Comparison of ENCODE assay signal across 23 cellular contexts in the genomic region with DNA sequence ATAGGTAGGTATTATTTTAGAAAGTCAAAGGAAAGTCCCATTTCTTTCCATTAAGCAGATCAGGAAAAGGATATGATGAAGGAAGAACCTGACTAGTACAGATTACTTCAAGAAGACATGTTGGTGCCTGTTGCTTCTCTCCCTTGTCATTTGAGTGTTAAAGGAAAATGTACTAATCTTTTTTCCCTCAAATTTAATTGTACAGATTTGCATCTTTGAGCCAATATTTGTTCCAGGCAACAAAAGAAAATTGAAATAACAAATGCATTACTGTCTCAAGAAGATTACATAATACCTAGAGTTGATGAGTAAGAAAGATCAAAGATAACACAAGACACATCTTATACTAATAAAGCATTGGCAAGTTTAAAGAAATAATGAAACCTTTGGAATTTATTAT.
DNase-seq lines count a peak whose midpoint lies in the region; ATAC-seq, FAIRE-seq and TF ChIP-seq lines count a peak whose summit lies in the region.
"Had no signal": no experiment of that assay in that cellular context is flagged by ENCODE, and none has a peak within 500 bp of the region (broad histone marks: within the 10 kb centered on the region; RNA-seq: fewer than 3 reads in every experiment).

No MANE protein-coding gene starts in this region.

- no peak for TF ChIP-seq EP300 in SK-N-SH (IDR thresholded peaks at IDR 0.05; ENCODE audit: borderline replicate concordance in 1 of 2, low read depth in 1 of 2, low read length in 1 of 2)

- no peaks in the 10 kb centered on the region for H3K36me3 Mint-ChIP-seq in CD4-positive, alpha-beta T cell (ENCODE audit: low read depth)

- FAIRE-seq in bronchial epithelial cell (lab: Jason Lieb, UNC) = no peak
- FAIRE-seq: GM12878, GM19239, H1, HepG2 had no signal

- H3K4me3 Mint-ChIP-seq in CD4-positive, alpha-beta T cell = no peak overlapping the region
- H3K4me3 Mint-ChIP-seq: B cell had no signal

- no peak overlapping the region for H3K9ac ChIP-seq in SK-N-SH

- H3K27me3 ChIP-seq in SK-N-SH (ENCODE audit: insufficient read depth) = no peaks in the 10 kb centered on the region
- H3K27me3 ChIP-seq in bronchial epithelial cell (ENCODE audit: control insufficient read depth, insufficient read depth, low read length) = no peaks in the 10 kb centered on the region
- H3K27me3 ChIP-seq in right atrium auricular region = no peaks in the 10 kb centered on the region
- no peaks in the 10 kb centered on the region for H3K27me3 ChIP-seq in CD4-positive, alpha-beta T cell (ENCODE audit: control insufficient read depth, insufficient read depth, low read length)
- H3K27me3 ChIP-seq: SJCRH30 had no signal

- H3K4me2 ChIP-seq in SK-N-SH = no peak overlapping the region
- H3K4me2 ChIP-seq: PC-9 had no signal

- H3K4me1 ChIP-seq in SK-N-SH (ENCODE audit: control insufficient read depth in 1 of 2, insufficient read depth in 2 of 2, low read depth in 1 of 2, low read length in 1 of 2) (peaks cover 0 to 2% of the 10 kb centered on the region in 2 experiments; a peak in 2 of 4 replicates), right atrium auricular region (no peaks in the 10 kb centered on the region)
- H3K4me1 ChIP-seq: SJCRH30 had no signal

- no peaks in the 10 kb centered on the region for H4K20me1 ChIP-seq in SK-N-SH (ENCODE audit: insufficient read depth)

- TF ChIP-seq RAD21 in SK-N-SH (IDR thresholded peaks at IDR 0.05; ENCODE audit: low read length) = no peak

- POLR2A ChIA-PET in SK-N-SH (lab: Yijun Ruan, JAX) = no interaction called here
- POLR2A ChIA-PET in CD4-positive, alpha-beta T cell (lab: Charles Lee) = no interaction called here

- no peaks in the 10 kb centered on the region for H3K9me2 ChIP-seq in SK-N-SH

- H3K9me3 ChIP-seq in SK-N-SH (no peaks in the 10 kb centered on the region), right atrium auricular region (no peaks in the 10 kb centered on the region)
- no peaks in the 10 kb centered on the region for H3K9me3 ChIP-seq in CD4-positive, alpha-beta T cell (ENCODE audit: control insufficient read depth, low read length)
- H3K9me3 ChIP-seq: SJCRH30 had no signal

- intact Hi-C loops in CD4-positive, alpha-beta T cell (cut with DNase I, micrococcal nuclease) = no loop called here

- ATAC-seq in SK-N-SH treated with all-trans-retinoic acid at 6 μM for 48 hours (peak; percentile 42), GM21381 (IDR thresholded peaks at IDR 0.05; ENCODE audit: unreplicated experiment) (no peak), HG03159 (IDR thresholded peaks at IDR 0.05; ENCODE audit: unreplicated experiment) (no peak)
- no peak for ATAC-seq in CD4-positive, alpha-beta T cell (ENCODE audit: poor library complexity)
- ATAC-seq: GM12878, HepG2 had no signal

- no peaks in the 10 kb centered on the region for H3K79me2 ChIP-seq in SK-N-SH (ENCODE audit: insufficient read depth)

- CTCF ChIA-PET in SK-N-SH (lab: Yijun Ruan, JAX) = interaction anchor here (1.4 kb wide), 1 partner anchor 593 kb away, joined by 3 read pairs; no protein-coding TSS in a partner anchor
- CTCF ChIA-PET in CD4-positive, alpha-beta T cell (lab: Charles Lee) = no interaction called here

- no peak overlapping the region for H3K27ac Mint-ChIP-seq in CD4-positive, alpha-beta T cell
- H3K27ac Mint-ChIP-seq: B cell had no signal

- peaks cover 3% of the 10 kb centered on the region for H3K9me3 Mint-ChIP-seq in CD4-positive, alpha-beta T cell

- DNase-seq in SK-N-SH (no peak), bronchial epithelial cell (ENCODE audit: low read depth) (peak; percentile 26), fibroblast of the aortic adventitia (ENCODE audit: low read depth) (peak; percentile 5), right atrium auricular region (ENCODE audit: low spot score) (no peak)
- no peak for DNase-seq in CD4-positive, alpha-beta T cell
- DNase-seq: COR-L47, DMS153, KBM-7, NCI-H1417, NCI-H187 treated with DMSO at 0.1 percent for 48 hours, NCI-H226, NCI-H524 treated with DMSO at 0.1 percent for 48 hours, PC-9, SJCRH30 had no signal

- H3K4me1 Mint-ChIP-seq in CD4-positive, alpha-beta T cell (ENCODE audit: low read depth) = no peaks in the 10 kb centered on the region
- H3K4me1 Mint-ChIP-seq: B cell had no signal

- H3K27ac ChIP-seq in SK-N-SH (ENCODE audit: low read depth in 2 of 2, low read length in 1 of 2) = peak overlapping the region in 1 of 2 experiments; percentile 16; a peak in 2 of 4 replicates
- no peak overlapping the region for H3K27ac ChIP-seq in right atrium auricular region
- no peak overlapping the region for H3K27ac ChIP-seq in CD4-positive, alpha-beta T cell (ENCODE audit: low read depth, low read length)
- H3K27ac ChIP-seq: 22Rv1, PC-9, SJCRH30 had no signal

- TF ChIP-seq CTCF in SK-N-SH (IDR thresholded peaks at IDR 0.05) = no peak
- no peak for TF ChIP-seq CTCF in bronchial epithelial cell (IDR thresholded peaks at IDR 0.05; ENCODE audit: insufficient read depth, low read length, severe bottlenecking)
- TF ChIP-seq CTCF in fibroblast of the aortic adventitia (IDR thresholded peaks at IDR 0.05; ENCODE audit: insufficient read depth, low read length) = no peak
- TF ChIP-seq CTCF in right atrium auricular region (IDR thresholded peaks at IDR 0.05) = no peak
- no peak for TF ChIP-seq CTCF in CD4-positive, alpha-beta T cell (IDR thresholded peaks at IDR 0.05)

- H3F3A ChIP-seq in SK-N-SH (replicated peaks; ENCODE audit: insufficient read depth) = no peaks in the 10 kb centered on the region

- H3K36me3 ChIP-seq in SK-N-SH (replicated peaks in 1 of 2; ENCODE audit: control insufficient read depth in 1 of 2, insufficient read depth in 2 of 2, low read length in 1 of 2) = no peaks in the 10 kb centered on the region
- H3K36me3 ChIP-seq in bronchial epithelial cell (ENCODE audit: control insufficient read depth, insufficient read depth, low read length) = no peaks in the 10 kb centered on the region
- H3K36me3 ChIP-seq in right atrium auricular region = no peaks in the 10 kb centered on the region
- H3K36me3 ChIP-seq: SJCRH30 had no signal

- H3K4me3 ChIP-seq in SK-N-SH (ENCODE audit: low read depth in 2 of 2, low read length in 1 of 2) (no peak overlapping the region), bronchial epithelial cell (ENCODE audit: low read depth, low read length) (no peak overlapping the region), fibroblast of the aortic adventitia (ENCODE audit: low read depth, low read length) (no peak overlapping the region), right atrium auricular region (no peak overlapping the region)
- H3K4me3 ChIP-seq: GM12878, PC-9, SJCRH30 had no signal

- H3K27me3 Mint-ChIP-seq in CD4-positive, alpha-beta T cell = no peaks in the 10 kb centered on the region
- H3K27me3 Mint-ChIP-seq: B cell had no signal

- H2AFZ ChIP-seq in SK-N-SH (ENCODE audit: low read depth) = no peak overlapping the region
- H2AFZ ChIP-seq: PC-9 had no signal

TF ChIP-seq in SK-N-SH treated with all-trans-retinoic acid at 6 μM for 48 hours, 23 proteins besides CTCF, POLR2A, EP300 and RAD21 (continues in another document):
- TF ChIP-seq, protein P1, sequence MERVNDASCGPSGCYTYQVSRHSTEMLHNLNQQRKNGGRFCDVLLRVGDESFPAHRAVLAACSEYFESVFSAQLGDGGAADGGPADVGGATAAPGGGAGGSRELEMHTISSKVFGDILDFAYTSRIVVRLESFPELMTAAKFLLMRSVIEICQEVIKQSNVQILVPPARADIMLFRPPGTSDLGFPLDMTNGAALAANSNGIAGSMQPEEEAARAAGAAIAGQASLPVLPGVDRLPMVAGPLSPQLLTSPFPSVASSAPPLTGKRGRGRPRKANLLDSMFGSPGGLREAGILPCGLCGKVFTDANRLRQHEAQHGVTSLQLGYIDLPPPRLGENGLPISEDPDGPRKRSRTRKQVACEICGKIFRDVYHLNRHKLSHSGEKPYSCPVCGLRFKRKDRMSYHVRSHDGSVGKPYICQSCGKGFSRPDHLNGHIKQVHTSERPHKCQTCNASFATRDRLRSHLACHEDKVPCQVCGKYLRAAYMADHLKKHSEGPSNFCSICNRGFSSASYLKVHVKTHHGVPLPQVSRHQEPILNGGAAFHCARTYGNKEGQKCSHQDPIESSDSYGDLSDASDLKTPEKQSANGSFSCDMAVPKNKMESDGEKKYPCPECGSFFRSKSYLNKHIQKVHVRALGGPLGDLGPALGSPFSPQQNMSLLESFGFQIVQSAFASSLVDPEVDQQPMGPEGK (CRISPR knock-in tag; IDR thresholded peaks at IDR 0.05; ENCODE audit: borderline replicate concordance) = 0 out of 2 replicates have a peak, but pooled peaks have one; percentile 18
- TF ChIP-seq SNAI2 (CRISPR knock-in tag; IDR thresholded peaks at IDR 0.05) = no peak
- TF ChIP-seq ZC3H10 (CRISPR knock-in tag; IDR thresholded peaks at IDR 0.05) = no peak
- TF ChIP-seq ARNTL (CRISPR knock-in tag; IDR thresholded peaks at IDR 0.05; ENCODE audit: borderline replicate concordance, low read depth) = no peak
- no peak for TF ChIP-seq ZNF70 (CRISPR knock-in tag; IDR thresholded peaks at IDR 0.05)
- TF ChIP-seq ZNF8 (CRISPR knock-in tag; IDR thresholded peaks at IDR 0.05) = no peak
- no peak for TF ChIP-seq CSDC2 (CRISPR knock-in tag; IDR thresholded peaks at IDR 0.05)
- TF ChIP-seq GLIS3 (CRISPR knock-in tag; IDR thresholded peaks at IDR 0.05) = no peak

TF ChIP-seq in SK-N-SH, 30 proteins besides CTCF, POLR2A, EP300 and RAD21 (continues in another document):
- TF ChIP-seq NRF1 (IDR thresholded peaks at IDR 0.05; ENCODE audit: low read depth, low read length) (no peak), RCOR1 (IDR thresholded peaks at IDR 0.05; ENCODE audit: low read length) (no peak), CHD2 (IDR thresholded peaks at IDR 0.05; ENCODE audit: low read length, partially characterized antibody) (no peak), JUND (IDR thresholded peaks at IDR 0.05) (no peak), FOSL2 (IDR thresholded peaks at IDR 0.05; ENCODE audit: borderline replicate concordance, low read depth) (no peak), FOXM1 (IDR thresholded peaks at IDR 0.05; ENCODE audit: low read depth) (no peak), MXI1 (IDR thresholded peaks at IDR 0.05; ENCODE audit: low read depth, low read length) (no peak), NFIC (IDR thresholded peaks at IDR 0.05; ENCODE audit: borderline replicate concordance) (no peak)
- TF ChIP-seq, protein P2, sequence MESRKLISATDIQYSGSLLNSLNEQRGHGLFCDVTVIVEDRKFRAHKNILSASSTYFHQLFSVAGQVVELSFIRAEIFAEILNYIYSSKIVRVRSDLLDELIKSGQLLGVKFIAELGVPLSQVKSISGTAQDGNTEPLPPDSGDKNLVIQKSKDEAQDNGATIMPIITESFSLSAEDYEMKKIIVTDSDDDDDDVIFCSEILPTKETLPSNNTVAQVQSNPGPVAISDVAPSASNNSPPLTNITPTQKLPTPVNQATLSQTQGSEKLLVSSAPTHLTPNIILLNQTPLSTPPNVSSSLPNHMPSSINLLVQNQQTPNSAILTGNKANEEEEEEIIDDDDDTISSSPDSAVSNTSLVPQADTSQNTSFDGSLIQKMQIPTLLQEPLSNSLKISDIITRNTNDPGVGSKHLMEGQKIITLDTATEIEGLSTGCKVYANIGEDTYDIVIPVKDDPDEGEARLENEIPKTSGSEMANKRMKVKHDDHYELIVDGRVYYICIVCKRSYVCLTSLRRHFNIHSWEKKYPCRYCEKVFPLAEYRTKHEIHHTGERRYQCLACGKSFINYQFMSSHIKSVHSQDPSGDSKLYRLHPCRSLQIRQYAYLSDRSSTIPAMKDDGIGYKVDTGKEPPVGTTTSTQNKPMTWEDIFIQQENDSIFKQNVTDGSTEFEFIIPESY (IDR thresholded peaks at IDR 0.05; ENCODE audit: borderline replicate concordance, low read depth) = no peak

Comparison
In these comparisons a context has a peak if more than half of its experiments do, and no peak if none do; other contexts are left out.
1. DNase-seq: peak in bronchial epithelial cell (single experiment) and fibroblast of the aortic adventitia (single experiment); none in SK-N-SH (single experiment), right atrium auricular region (single experiment) and CD4-positive, alpha-beta T cell (0 of 10).